ENCODE assay signal across 3 cellular contexts in genomic region chr5:2958976-2959375, GRCh38.
"Had no signal": no experiment of that assay in that cellular context is flagged by ENCODE, and none has a peak within 500 bp of the region (broad histone marks: within the 10 kb centered on the region; RNA-seq: fewer than 3 reads in every experiment).

No MANE protein-coding gene starts in this region.

- DNase-seq: GDM1, GF-D8 had no signal

- H3K4me3 ChIP-seq: GM12878 had no signal

- ATAC-seq: GM12878 had no signal
